3 cellular contexts compared by ENCODE assay signal in genomic region chr11:69150175-69150574, GRCh38.
TF ChIP-seq lines count a peak whose summit lies in the region.

No MANE protein-coding gene starts in this region.

TF ChIP-seq in SK-N-SH treated with all-trans-retinoic acid at 6 μM for 48 hours, 23 proteins besides CTCF, POLR2A, EP300 and RAD21:
- TF ChIP-seq GLIS3 (CRISPR knock-in tag; IDR thresholded peaks at IDR 0.05) (no peak), ZNF8 (CRISPR knock-in tag; IDR thresholded peaks at IDR 0.05) (peak; percentile 70; the same call in 1 of the 2 replicates)

TF ChIP-seq in SK-N-SH, 30 proteins besides CTCF, POLR2A, EP300 and RAD21:
- TF ChIP-seq, protein P1, sequence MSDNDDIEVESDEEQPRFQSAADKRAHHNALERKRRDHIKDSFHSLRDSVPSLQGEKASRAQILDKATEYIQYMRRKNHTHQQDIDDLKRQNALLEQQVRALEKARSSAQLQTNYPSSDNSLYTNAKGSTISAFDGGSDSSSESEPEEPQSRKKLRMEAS (IDR thresholded peaks at IDR 0.05; ENCODE audit: low read depth): no peak
- TF ChIP-seq GABPA (IDR thresholded peaks at IDR 0.05; ENCODE audit: low read depth) (no peak), MXI1 (IDR thresholded peaks at IDR 0.05; ENCODE audit: low read depth, low read length) (no peak), EZH2phosphoT487 (IDR thresholded peaks at IDR 0.05; ENCODE audit: borderline replicate concordance, low read depth) (no peak), TAF1 (IDR thresholded peaks at IDR 0.05; ENCODE audit: borderline replicate concordance, low read depth, low read length) (no peak), NFIC (IDR thresholded peaks at IDR 0.05; ENCODE audit: borderline replicate concordance) (no peak), FOXJ3 (CRISPR knock-in tag; IDR thresholded peaks at IDR 0.05) (no peak), TEAD4 (IDR thresholded peaks at IDR 0.05; ENCODE audit: borderline replicate concordance, insufficient read depth) (no peak), ELF1 (IDR thresholded peaks at IDR 0.05) (no peak), ZBTB33 (IDR thresholded peaks at IDR 0.05; ENCODE audit: borderline replicate concordance, low read depth) (no peak), NRF1 (IDR thresholded peaks at IDR 0.05; ENCODE audit: low read depth, low read length) (no peak), TCF12 (IDR thresholded peaks at IDR 0.05) (no peak), CHD2 (IDR thresholded peaks at IDR 0.05; ENCODE audit: low read length, partially characterized antibody) (no peak)
- TF ChIP-seq, protein P2, sequence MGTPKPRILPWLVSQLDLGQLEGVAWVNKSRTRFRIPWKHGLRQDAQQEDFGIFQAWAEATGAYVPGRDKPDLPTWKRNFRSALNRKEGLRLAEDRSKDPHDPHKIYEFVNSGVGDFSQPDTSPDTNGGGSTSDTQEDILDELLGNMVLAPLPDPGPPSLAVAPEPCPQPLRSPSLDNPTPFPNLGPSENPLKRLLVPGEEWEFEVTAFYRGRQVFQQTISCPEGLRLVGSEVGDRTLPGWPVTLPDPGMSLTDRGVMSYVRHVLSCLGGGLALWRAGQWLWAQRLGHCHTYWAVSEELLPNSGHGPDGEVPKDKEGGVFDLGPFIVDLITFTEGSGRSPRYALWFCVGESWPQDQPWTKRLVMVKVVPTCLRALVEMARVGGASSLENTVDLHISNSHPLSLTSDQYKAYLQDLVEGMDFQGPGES (IDR thresholded peaks at IDR 0.05; ENCODE audit: low read depth, low read length): no peak
- TF ChIP-seq, protein P3, sequence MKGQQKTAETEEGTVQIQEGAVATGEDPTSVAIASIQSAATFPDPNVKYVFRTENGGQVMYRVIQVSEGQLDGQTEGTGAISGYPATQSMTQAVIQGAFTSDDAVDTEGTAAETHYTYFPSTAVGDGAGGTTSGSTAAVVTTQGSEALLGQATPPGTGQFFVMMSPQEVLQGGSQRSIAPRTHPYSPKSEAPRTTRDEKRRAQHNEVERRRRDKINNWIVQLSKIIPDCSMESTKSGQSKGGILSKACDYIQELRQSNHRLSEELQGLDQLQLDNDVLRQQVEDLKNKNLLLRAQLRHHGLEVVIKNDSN (IDR thresholded peaks at IDR 0.05; ENCODE audit: borderline replicate concordance, low read depth): no peak
- TF ChIP-seq, protein P4, sequence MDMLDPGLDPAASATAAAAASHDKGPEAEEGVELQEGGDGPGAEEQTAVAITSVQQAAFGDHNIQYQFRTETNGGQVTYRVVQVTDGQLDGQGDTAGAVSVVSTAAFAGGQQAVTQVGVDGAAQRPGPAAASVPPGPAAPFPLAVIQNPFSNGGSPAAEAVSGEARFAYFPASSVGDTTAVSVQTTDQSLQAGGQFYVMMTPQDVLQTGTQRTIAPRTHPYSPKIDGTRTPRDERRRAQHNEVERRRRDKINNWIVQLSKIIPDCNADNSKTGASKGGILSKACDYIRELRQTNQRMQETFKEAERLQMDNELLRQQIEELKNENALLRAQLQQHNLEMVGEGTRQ (IDR thresholded peaks at IDR 0.05; ENCODE audit: borderline replicate concordance, low read depth, low read length): no peak

TF ChIP-seq in K562, 482 proteins besides CTCF, POLR2A, EP300 and RAD21:
- TF ChIP-seq BDP1 (IDR thresholded peaks at IDR 0.05; ENCODE audit: insufficient read depth, insufficient read length) (no peak), MCM5 (IDR thresholded peaks at IDR 0.05; ENCODE audit: low read depth) (no peak), ZNF146 (CRISPR knock-in tag; IDR thresholded peaks at IDR 0.05; ENCODE audit: unreplicated experiment) (peak; percentile 50)
